In the genomic region with DNA sequence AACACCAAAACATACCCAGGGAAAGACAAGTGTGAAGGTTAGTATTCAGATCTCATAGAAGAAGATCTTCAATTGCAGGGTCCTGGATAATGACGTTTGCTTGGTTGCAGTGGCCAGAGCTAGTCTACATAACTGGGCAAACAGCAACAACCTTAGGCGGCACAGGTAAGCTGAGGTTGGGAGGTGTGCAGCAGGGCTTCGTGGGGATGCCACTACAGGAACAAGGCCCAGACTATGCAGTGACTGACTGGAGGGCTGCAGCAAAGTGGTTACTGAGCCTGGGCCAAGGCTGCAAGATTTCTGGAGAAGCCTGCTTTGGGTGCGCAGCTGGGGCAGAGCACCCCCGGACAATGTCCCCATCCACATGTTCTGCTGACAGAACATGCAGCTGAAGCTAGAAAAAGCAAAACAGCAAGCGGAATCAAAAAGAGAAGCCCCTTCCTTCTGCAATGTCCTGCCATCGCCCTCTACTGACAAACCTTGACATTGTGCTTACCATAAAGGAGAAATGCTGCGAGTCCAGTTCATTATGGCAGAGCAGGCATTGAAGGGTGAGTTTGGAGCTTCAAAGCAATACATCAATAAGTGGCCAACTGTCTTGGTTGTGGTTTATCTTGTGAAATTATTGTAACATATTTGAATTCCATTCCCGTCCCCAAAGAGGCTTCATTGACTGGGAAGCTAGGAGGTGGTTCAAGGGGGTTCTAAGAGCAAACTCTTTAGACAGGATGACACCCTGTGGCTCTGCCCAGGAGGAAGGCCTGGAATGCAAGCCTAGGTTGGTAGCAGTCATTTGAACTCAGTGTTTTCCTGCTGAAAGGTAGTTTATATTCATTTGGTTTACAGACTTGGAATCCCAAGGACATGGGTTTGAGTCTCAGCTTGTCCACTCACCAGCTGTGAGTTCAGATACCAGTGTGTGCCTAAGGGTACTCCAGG, we compare ENCODE assay signal across 10 cellular contexts.
DNase-seq lines count a peak whose midpoint lies in the region; ATAC-seq, FAIRE-seq and TF ChIP-seq lines count a peak whose summit lies in the region.
"Had no signal": no experiment of that assay in that cellular context is flagged by ENCODE, and none has a peak within 500 bp of the region (broad histone marks: within the 10 kb centered on the region; RNA-seq: fewer than 3 reads in every experiment).

No MANE protein-coding gene starts in this region.

- no peak overlapping the region for H3K18ac ChIP-seq in H1 (ENCODE audit: extremely low read depth, low read length)

- no peaks in the 10 kb centered on the region; a peak in 2 of 7 replicates for H3K4me1 ChIP-seq in H1 (replicated peaks in 1 of 4; ENCODE audit: control insufficient read depth in 3 of 4, insufficient read depth in 4 of 4, low read length in 3 of 4)

- no peaks in the 10 kb centered on the region; a peak in 1 of 8 replicates for H3K36me3 ChIP-seq in H1 (ENCODE audit: control insufficient read depth in 2 of 4, insufficient read depth in 4 of 4, low read length in 3 of 4)

- H3K27ac ChIP-seq in 22Rv1, result no peak overlapping the region
- no peak overlapping the region for H3K27ac ChIP-seq in H1 (ENCODE audit: low read depth, low read length)

- TF ChIP-seq EP300 in H1 (IDR thresholded peaks at IDR 0.05; ENCODE audit: borderline replicate concordance in 1 of 2, low read depth in 2 of 2, low read length in 2 of 2), result no peak

- no peak overlapping the region for H2BK12ac ChIP-seq in H1 (ENCODE audit: low read depth, low read length)

- no peak overlapping the region for H2BK15ac ChIP-seq in H1 (ENCODE audit: low read length)

- H3K4me3 ChIP-seq in H1 (ENCODE audit: extremely low read depth in 1 of 4, insufficient read depth in 2 of 4, low read depth in 3 of 4, low read length in 4 of 4), result no peak overlapping the region

- no peaks in the 10 kb centered on the region for H3K9me3 ChIP-seq in H1 (ENCODE audit: insufficient read depth in 2 of 2, low read depth in 1 of 2, low read length in 1 of 2)

- H4K20me1 ChIP-seq in H1 (replicated peaks in 1 of 2; ENCODE audit: control insufficient read depth in 1 of 2, insufficient read depth in 2 of 2, low read length in 2 of 2), result no peaks in the 10 kb centered on the region

- no peak overlapping the region for H3K56ac ChIP-seq in H1 (replicated peaks; ENCODE audit: insufficient read length, low read depth, low read length)

- peak; percentile 81 to 85 for TF ChIP-seq RAD21 in H1 (IDR thresholded peaks at IDR 0.05 in 1 of 2, conservative IDR thresholded peaks at IDR 0.05 in 1 of 2; ENCODE audit: low read depth in 2 of 2, low read length in 2 of 2)

- H3K79me2 ChIP-seq in H1 (ENCODE audit: control insufficient read depth in 1 of 2, insufficient read depth in 2 of 2, low read length in 2 of 2), result no peaks in the 10 kb centered on the region

- peak overlapping the region; percentile 29 for H4K91ac ChIP-seq in H1 (replicated peaks; ENCODE audit: insufficient read length, low read length)

- H3K4me2 ChIP-seq in H1 (ENCODE audit: insufficient read depth in 1 of 2, low read depth in 2 of 2, low read length in 2 of 2), result no peak overlapping the region

- TF ChIP-seq POLR2A in H1 (IDR thresholded peaks at IDR 0.05; ENCODE audit: control extremely low read depth in 1 of 2, low read depth in 2 of 2, low read length in 2 of 2), result no peak
- TF ChIP-seq POLR2A in GM18505 (IDR thresholded peaks at IDR 0.05; ENCODE audit: borderline replicate concordance, extremely low read depth, insufficient read depth, insufficient read length), result no peak

- peaks cover 0 to 1% (median 0%) of the 10 kb centered on the region in 4 experiments; a peak in 1 of 7 replicates for H3K27me3 ChIP-seq in H1 (replicated peaks in 1 of 4; ENCODE audit: control insufficient read depth in 3 of 4, extremely low read depth in 1 of 4, insufficient read depth in 3 of 4, low read length in 3 of 4)

- no peak overlapping the region for H3K9ac ChIP-seq in H1 (replicated peaks in 1 of 4; ENCODE audit: extremely low read depth in 1 of 4, low read depth in 3 of 4, low read length in 3 of 4)

- no peak overlapping the region for H2BK120ac ChIP-seq in H1 (replicated peaks; ENCODE audit: low read depth, low read length)

- no peak overlapping the region for H2AK5ac ChIP-seq in H1 (ENCODE audit: low read depth, low read length)

- no peak overlapping the region; the same call in 1 of the 2 replicates for H2BK5ac ChIP-seq in H1 (ENCODE audit: low read depth, low read length)

- 70% methylated on average over 9 of the region's 9 CpGs; no CpG with 5 or more reads in 1 of the 2 experiments for WGBS in H1 (ENCODE audit: extremely low coverage in 1 of 2, insufficient coverage in 1 of 2, insufficient read length in 1 of 2, insufficient replicate concordance in 2 of 2, low coverage in 1 of 2, low lambda C conversion rate in 2 of 2, missing lambda C conversion rate in 1 of 2), 2 experiments

- H4K5ac ChIP-seq in H1 (ENCODE audit: insufficient read length, low read depth, low read length), result no peak overlapping the region

- POLR2A ChIA-PET in H1 (lab: Charles Lee; ENCODE audit: partially characterized antibody), result no interaction called here

- ATAC-seq in GM18505 (IDR thresholded peaks at IDR 0.05; ENCODE audit: unreplicated experiment), result no peak

- no peak overlapping the region for H3K4ac ChIP-seq in H1 (replicated peaks; ENCODE audit: insufficient read length, low read depth, low read length)

- peak overlapping the region; percentile 35; the same call in 1 of the 2 replicates for H2AFZ ChIP-seq in H1 (ENCODE audit: low read length)

- FAIRE-seq in H1 (lab: Jason Lieb, UNC), result peak; percentile 81
- FAIRE-seq: endometrium had no signal

- no peak overlapping the region for H2BK20ac ChIP-seq in H1 (ENCODE audit: low read length)

- H3K23me2 ChIP-seq in H1 (ENCODE audit: low read depth, low read length), result no peaks in the 10 kb centered on the region

- H4K8ac ChIP-seq in H1 (ENCODE audit: extremely low read depth, insufficient read depth, low read length), result no peak overlapping the region

- CTCF ChIA-PET in H1 (lab: Charles Lee; ENCODE audit: partially characterized antibody), result interaction anchor here (0.6 to 7.2 kb wide), 49 partner anchors 9 to 1402 kb away, joined by 3 to 86 read pairs (median 5); no protein-coding TSS in a partner anchor

- H3K23ac ChIP-seq in H1 (ENCODE audit: insufficient read length), result no peak overlapping the region

- TF ChIP-seq CTCF in 22Rv1 (IDR thresholded peaks at IDR 0.05) (peak; percentile 36), GM10266 (IDR thresholded peaks at IDR 0.05; ENCODE audit: control insufficient read depth, insufficient read depth, low read depth, missing control alignments) (peak; percentile 12), H1 (IDR thresholded peaks at IDR 0.05; ENCODE audit: control extremely low read depth in 1 of 3, insufficient read depth in 1 of 3, low read depth in 1 of 3, low read length in 3 of 3) (peak; percentile 10 to 83 (median 72))

- DNase-seq in GM10266 (ENCODE audit: extremely low spot score), result no peak
- DNase-seq in NAMALWA (ENCODE audit: low spot score), result peak; percentile 28
- DNase-seq in H1 (ENCODE audit: low read depth in 1 of 2, low spot score in 2 of 2), result peak in 1 of 2 experiments; percentile 58
- no peak for DNase-seq in HuH-7.5 (ENCODE audit: low spot score)
- DNase-seq in activated effector memory CD4-positive, alpha-beta T cell treated with Interleukin-2 at 50 U/mL for 16 hours, result no peak
- no peak for DNase-seq in Ammon's horn (ENCODE audit: low spot score)
- DNase-seq: NCI-H2029 treated with DMSO at 0.1 percent for 48 hours had no signal

- H3K79me1 ChIP-seq in H1 (ENCODE audit: low read depth, low read length), result no peaks in the 10 kb centered on the region

- no peak overlapping the region for H3K14ac ChIP-seq in H1 (ENCODE audit: insufficient read length)

TF ChIP-seq in H1, 55 proteins besides CTCF, POLR2A, EP300 and RAD21:
- no peak for TF ChIP-seq POLR2AphosphoS5 (IDR thresholded peaks at IDR 0.05; ENCODE audit: low read depth, low read length)
- TF ChIP-seq SIN3A (conservative IDR thresholded peaks at IDR 0.05 in 1 of 2, IDR thresholded peaks at IDR 0.05 in 1 of 2; ENCODE audit: low read depth in 1 of 2, low read length in 2 of 2), result no peak
- no peak for TF ChIP-seq BCL11A (IDR thresholded peaks at IDR 0.05; ENCODE audit: low read depth in 2 of 2, low read length in 2 of 2)
- no peak for TF ChIP-seq RXRA (IDR thresholded peaks at IDR 0.05; ENCODE audit: insufficient read depth, low read depth, low read length)
- no peak for TF ChIP-seq SUZ12 (IDR thresholded peaks at IDR 0.05; ENCODE audit: low read length)
- TF ChIP-seq TCF12 (IDR thresholded peaks at IDR 0.05; ENCODE audit: low read depth, low read length), result no peak
- TF ChIP-seq JUND (IDR thresholded peaks at IDR 0.05; ENCODE audit: low read length), result no peak
- no peak for TF ChIP-seq YY1 (IDR thresholded peaks at IDR 0.05; ENCODE audit: low read depth, low read length)
- no peak for TF ChIP-seq KDM4A (IDR thresholded peaks at IDR 0.05; ENCODE audit: low read depth, low read length, severe bottlenecking)
- TF ChIP-seq, protein P1, sequence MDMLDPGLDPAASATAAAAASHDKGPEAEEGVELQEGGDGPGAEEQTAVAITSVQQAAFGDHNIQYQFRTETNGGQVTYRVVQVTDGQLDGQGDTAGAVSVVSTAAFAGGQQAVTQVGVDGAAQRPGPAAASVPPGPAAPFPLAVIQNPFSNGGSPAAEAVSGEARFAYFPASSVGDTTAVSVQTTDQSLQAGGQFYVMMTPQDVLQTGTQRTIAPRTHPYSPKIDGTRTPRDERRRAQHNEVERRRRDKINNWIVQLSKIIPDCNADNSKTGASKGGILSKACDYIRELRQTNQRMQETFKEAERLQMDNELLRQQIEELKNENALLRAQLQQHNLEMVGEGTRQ (IDR thresholded peaks at IDR 0.05; ENCODE audit: low read length), result no peak
- no peak for TF ChIP-seq KDM1A (IDR thresholded peaks at IDR 0.05; ENCODE audit: borderline replicate concordance, low read length)
- no peak for TF ChIP-seq CTBP2 (IDR thresholded peaks at IDR 0.05; ENCODE audit: borderline replicate concordance, insufficient read depth, insufficient read length, low read length)
- no peak for TF ChIP-seq CHD1 (IDR thresholded peaks at IDR 0.05; ENCODE audit: low read depth, low read length)
- no peak for TF ChIP-seq SP2 (IDR thresholded peaks at IDR 0.05; ENCODE audit: low read length)
- TF ChIP-seq GABPA (IDR thresholded peaks at IDR 0.05; ENCODE audit: borderline replicate concordance, insufficient read depth, low read length), result no peak
- no peak for TF ChIP-seq SIRT6 (IDR thresholded peaks at IDR 0.05; ENCODE audit: low read length)

Comparison
In these comparisons a context has a peak if more than half of its experiments do, and no peak if none do; other contexts are left out.
1. CTCF ChIP-seq: peak in every context shown above with its lines; median percentile 72 in H1; 36 in 22Rv1; 12 in GM10266.